ENCODE assay signal across 1 cellular context in genomic region chr2:26717362-26717761, GRCh38.
TF ChIP-seq lines count a peak whose summit lies in the region.

No MANE protein-coding gene starts in this region.

TF ChIP-seq in K562, 482 proteins besides CTCF, POLR2A, EP300 and RAD21:
- TF ChIP-seq CBX1 (IDR thresholded peaks at IDR 0.05; ENCODE audit: low read depth) (no peak), ZNF184 (CRISPR knock-in tag; IDR thresholded peaks at IDR 0.05) (no peak)
